8 cellular contexts compared by ENCODE assay signal in genomic region chr3:130111865-130112650, GRCh38. TPM values are rescaled to one million over a fixed set of nuclear protein-coding genes. Genes with fewer than 3 reads are reported as not detected.
DNase-seq lines count a peak whose midpoint lies in the region; ATAC-seq and TF ChIP-seq lines count a peak whose summit lies in the region.
"Not testable (repeated sequence)": the region's sequence is repeated elsewhere in the genome, so short reads cannot be mapped to it uniquely, and the experiment has no call there.

No MANE protein-coding gene starts in this region.

- H3K4me3 ChIP-seq in fibroblast of villous mesenchyme (ENCODE audit: low read depth, low read length) = peak overlapping the region; percentile 59
- H3K4me3 ChIP-seq in neural cell (ENCODE audit: low read length) = peak overlapping the region; percentile 78

- H3F3A ChIP-seq in neural cell (ENCODE audit: insufficient read depth, low read length, poor library complexity, severe bottlenecking) = not testable (repeated sequence)

- ATAC-seq in HG02571 (IDR thresholded peaks at IDR 0.05; ENCODE audit: unreplicated experiment) = peak; percentile 55
- peak; percentile 26 to 38 for ATAC-seq in stimulated activated naive B cell treated with anti-CD40 and anti-IgM and Interleukin-4, amounts not matched to agents 10 μg/mL and 1 μg/mL and 100 μg/mL, for 72 hours (replicated peaks)

- peaks cover 22 to 32% of the 10 kb centered on the region in 2 donors for H3K4me1 Mint-ChIP-seq in stimulated activated naive B cell treated with anti-CD40 and anti-IgM and Interleukin-4, amounts not matched to agents 10 μg/mL and 1 μg/mL and 100 μg/mL, for 72 hours

- H2AFZ ChIP-seq in neural cell (ENCODE audit: low read depth, low read length) = peak overlapping the region; percentile 40

- not testable (repeated sequence) for TF ChIP-seq CTCF in fibroblast of villous mesenchyme (IDR thresholded peaks at IDR 0.05; ENCODE audit: insufficient read depth, low read depth, low read length); neural cell (IDR thresholded peaks at IDR 0.05; ENCODE audit: poor library complexity, severe bottlenecking)

- not testable (repeated sequence) for H3K27me3 Mint-ChIP-seq in stimulated activated naive B cell treated with anti-CD40 and anti-IgM and Interleukin-4, amounts not matched to agents 10 μg/mL and 1 μg/mL and 100 μg/mL, for 72 hours

- peak overlapping the region; percentile 80 for H3K4me2 ChIP-seq in neural cell (ENCODE audit: low read length)

- H3K79me2 ChIP-seq in neural cell (replicated peaks; ENCODE audit: insufficient read depth, low read length) = not testable (repeated sequence)

- DNase-seq in Daoy (ENCODE audit: low read depth) = peak; percentile 96
- DNase-seq in NCI-H1092 (lab: John Stamatoyannopoulos, UW) = peak; percentile 95
- peak; percentile 94 for DNase-seq in SK-N-DZ (ENCODE audit: low spot score)
- peak; percentile 99 for DNase-seq in activated gamma-delta T cell treated with anti-CD3 and anti-CD28 coated beads, Interleukin-2, amount 50 U/mL, for 16 hours (ENCODE audit: low read depth)
- peak; percentile 96 for DNase-seq in fibroblast of villous mesenchyme (ENCODE audit: low read depth)
- peak; percentile 100 for DNase-seq in stimulated activated naive B cell treated with anti-CD40 and anti-IgM and Interleukin-4, amounts not matched to agents 10 μg/mL and 1 μg/mL and 100 μg/mL, for 72 hours

- H3K9me2 ChIP-seq in neural cell (ENCODE audit: insufficient read depth, low read length) = not testable (repeated sequence)

- not testable (repeated sequence) for TF ChIP-seq EP300 in neural cell (conservative IDR thresholded peaks at IDR 0.05; ENCODE audit: poor library complexity, severe bottlenecking)

- not testable (repeated sequence) for H3K9me3 ChIP-seq in neural cell (ENCODE audit: low read length)

- H3K9me3 Mint-ChIP-seq in stimulated activated naive B cell treated with anti-CD40 and anti-IgM and Interleukin-4, amounts not matched to agents 10 μg/mL and 1 μg/mL and 100 μg/mL, for 72 hours = not testable (repeated sequence)

- TF ChIP-seq RAD21 in neural cell (conservative IDR thresholded peaks at IDR 0.05) = not testable (repeated sequence)

- H3K36me3 Mint-ChIP-seq in stimulated activated naive B cell treated with anti-CD40 and anti-IgM and Interleukin-4, amounts not matched to agents 10 μg/mL and 1 μg/mL and 100 μg/mL, for 72 hours = peaks cover 8 to 22% of the 10 kb centered on the region in 2 donors

- H3K27me3 ChIP-seq in neural cell (ENCODE audit: insufficient read depth, low read depth, low read length) = not testable (repeated sequence)

- H4K20me1 ChIP-seq in neural cell (ENCODE audit: insufficient read depth) = not testable (repeated sequence)

- H3K9ac ChIP-seq in neural cell (ENCODE audit: low read length) = peak overlapping the region; percentile 59

- not testable (repeated sequence) for H3K36me3 ChIP-seq in neural cell (ENCODE audit: insufficient read depth, low read length)

- H3K27ac ChIP-seq in neural cell (ENCODE audit: low read length) = peak overlapping the region; percentile 56

- H3K27ac Mint-ChIP-seq in stimulated activated naive B cell treated with anti-CD40 and anti-IgM and Interleukin-4, amounts not matched to agents 10 μg/mL and 1 μg/mL and 100 μg/mL, for 72 hours = peak overlapping the region; percentile 99

- peak overlapping the region; percentile 94 to 97 for H3K4me3 Mint-ChIP-seq in stimulated activated naive B cell treated with anti-CD40 and anti-IgM and Interleukin-4, amounts not matched to agents 10 μg/mL and 1 μg/mL and 100 μg/mL, for 72 hours

RNA-seq across cellular contexts. Expression of gene ALG1L2, which starts 30.4 kb away (rescaled TPM):
- total RNA-seq in Daoy (2014; rRNA removed; shearing (Covaris generic)) = not detected in 2 replicates
- 2.8 TPM in 1 of 2 replicates, not detected in the other for polyA plus RNA-seq in SK-N-DZ (2014; cell fraction: cytosol; rRNA removed)
- polyA plus RNA-seq in SK-N-DZ (2014; cell fraction: nucleus; rRNA removed) = 0.66 TPM in 1 of 2 replicates, not detected in the other
- 0.86 TPM in 1 of 2 replicates, not detected in the other for total RNA-seq in fibroblast of villous mesenchyme
- polyA plus RNA-seq in neural cell = not detected in 2 replicates
- not detected in 2 replicates for polyA minus RNA-seq in neural cell

Comparison
In these comparisons a context has a peak if more than half of its experiments do, and no peak if none do; other contexts are left out.
1. Peak in every context shown above with its lines: DNase-seq, ATAC-seq, H3K4me3 ChIP-seq and H3K27ac ChIP-seq.